In the genomic region with DNA sequence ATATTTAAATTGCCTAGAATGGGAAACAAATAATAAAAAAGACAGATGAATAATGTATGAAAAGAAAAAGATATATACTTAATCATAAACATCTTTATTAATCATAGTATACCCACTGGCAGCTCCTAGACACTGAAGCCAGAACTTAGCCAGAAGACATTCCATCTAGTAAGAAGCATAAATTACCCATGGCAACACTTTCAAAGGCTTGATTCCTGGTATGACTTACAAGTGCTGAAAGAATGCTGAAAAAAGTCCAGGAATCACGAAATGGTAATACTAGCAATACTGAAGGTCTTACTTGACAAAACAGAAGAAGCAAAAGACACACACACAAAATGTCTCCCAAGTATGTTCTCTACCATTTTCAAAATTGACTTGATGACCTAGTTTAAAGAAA, we compare ENCODE assay signal across 27 cellular contexts. TPM values are rescaled to one million over a fixed set of nuclear protein-coding genes. Genes with fewer than 3 reads are reported as not detected.
DNase-seq lines count a peak whose midpoint lies in the region; TF ChIP-seq lines count a peak whose summit lies in the region.
"Had no signal": no experiment of that assay in that cellular context is flagged by ENCODE, and none has a peak within 500 bp of the region (broad histone marks: within the 10 kb centered on the region; RNA-seq: fewer than 3 reads in every experiment).

No MANE protein-coding gene starts in this region.

- CTCF ChIA-PET in SK-N-SH (lab: Yijun Ruan, JAX), result interaction anchor here (0.8 to 4.0 kb wide), 4 partner anchors 9 to 281 kb away, joined by 3 to 11 read pairs (median 7); partner anchors contain the start of genes DOP1A and PRSS35

- H3K27me3 ChIP-seq in SK-N-SH (ENCODE audit: insufficient read depth) (no peaks in the 10 kb centered on the region), osteoblast (ENCODE audit: insufficient read depth, low read length) (no peaks in the 10 kb centered on the region)
- H3K27me3 ChIP-seq: esophagus muscularis mucosa, suprapubic skin, uterus had no signal

- H3K36me3 ChIP-seq in SK-N-SH (replicated peaks in 1 of 2; ENCODE audit: control insufficient read depth in 1 of 2, insufficient read depth in 2 of 2, low read length in 1 of 2), result peaks cover 0 to 7% of the 10 kb centered on the region in 2 experiments
- no peaks in the 10 kb centered on the region for H3K36me3 ChIP-seq in osteoblast (ENCODE audit: insufficient read depth, low read length)
- H3K36me3 ChIP-seq: suprapubic skin, uterus had no signal

- WGBS in SK-N-SH (ENCODE audit: low lambda C conversion rate), result 50% methylated on average over 1 of the region's 1 CpG

- no peak overlapping the region for H2AFZ ChIP-seq in SK-N-SH (ENCODE audit: low read depth)
- H2AFZ ChIP-seq in osteoblast (ENCODE audit: low read length), result peak overlapping the region; percentile 11

- H3F3A ChIP-seq in SK-N-SH (replicated peaks; ENCODE audit: insufficient read depth), result peaks cover 8% of the 10 kb centered on the region

- no peak for TF ChIP-seq RAD21 in SK-N-SH (IDR thresholded peaks at IDR 0.05; ENCODE audit: low read length)

- H3K79me2 ChIP-seq in SK-N-SH (ENCODE audit: insufficient read depth) (no peaks in the 10 kb centered on the region), osteoblast (ENCODE audit: insufficient read depth, low read length) (no peaks in the 10 kb centered on the region)

- H3K9me3 ChIP-seq in SK-N-SH (no peaks in the 10 kb centered on the region), osteoblast (ENCODE audit: low read depth, low read length) (no peaks in the 10 kb centered on the region)
- H3K9me3 ChIP-seq: esophagus muscularis mucosa, suprapubic skin, uterus had no signal

- H3K4me2 ChIP-seq in SK-N-SH (no peak overlapping the region), osteoblast (ENCODE audit: insufficient read depth, low read length) (no peak overlapping the region)

- no peaks in the 10 kb centered on the region; a peak in 1 of 4 replicates for H3K4me1 ChIP-seq in SK-N-SH (ENCODE audit: control insufficient read depth in 1 of 2, insufficient read depth in 2 of 2, low read depth in 1 of 2, low read length in 1 of 2)
- peaks cover 17% of the 10 kb centered on the region for H3K4me1 ChIP-seq in osteoblast (ENCODE audit: insufficient read depth, low read length)
- H3K4me1 ChIP-seq: esophagus muscularis mucosa, suprapubic skin, uterus had no signal

- H4K20me1 ChIP-seq in SK-N-SH (ENCODE audit: insufficient read depth), result no peaks in the 10 kb centered on the region
- no peaks in the 10 kb centered on the region for H4K20me1 ChIP-seq in osteoblast (ENCODE audit: insufficient read depth, low read length)

- H3K4me3 ChIP-seq in AG10803 (ENCODE audit: low read length), result no peak overlapping the region
- H3K4me3 ChIP-seq in SK-N-SH (ENCODE audit: low read depth in 2 of 2, low read length in 1 of 2), result no peak overlapping the region
- no peak overlapping the region for H3K4me3 ChIP-seq in osteoblast (ENCODE audit: insufficient read depth, low read length)
- H3K4me3 ChIP-seq: esophagus muscularis mucosa, suprapubic skin, uterus had no signal

- peak in 1 of 2 experiments; percentile 46; a peak in 1 of 4 replicates for TF ChIP-seq EP300 in SK-N-SH (IDR thresholded peaks at IDR 0.05; ENCODE audit: borderline replicate concordance in 1 of 2, low read depth in 1 of 2, low read length in 1 of 2)

- POLR2A ChIA-PET in SK-N-SH (lab: Yijun Ruan, JAX), result no interaction called here

- TF ChIP-seq CTCF in AG10803 (conservative IDR thresholded peaks at IDR 0.05; ENCODE audit: low read length) (no peak), SK-N-SH (IDR thresholded peaks at IDR 0.05) (no peak), osteoblast (IDR thresholded peaks at IDR 0.05; ENCODE audit: extremely low read depth, low read depth, low read length) (no peak)

- no peak overlapping the region for H3K9ac ChIP-seq in SK-N-SH

- H3K27ac ChIP-seq in SK-N-SH (ENCODE audit: low read depth in 2 of 2, low read length in 1 of 2) (no peak overlapping the region), osteoblast (ENCODE audit: low read depth, low read length) (no peak overlapping the region)
- H3K27ac ChIP-seq: esophagus muscularis mucosa, suprapubic skin, uterus had no signal

- peak; percentile 90 for DNase-seq in AG10803 (ENCODE audit: low read depth)
- DNase-seq in SK-N-SH, result no peak
- DNase-seq in fibroblast of gingiva (ENCODE audit: low read depth), result peak; percentile 91
- peak; percentile 68 for DNase-seq in osteoblast (ENCODE audit: insufficient read length, low spot score, missing footprints)
- DNase-seq in kidney glomerular epithelial cell (lab: John Stamatoyannopoulos, UW), result no peak
- no peak for DNase-seq in DMS153 treated with DMSO at 0.1 percent for 48 hours (lab: John Stamatoyannopoulos, UW; ENCODE audit: unreplicated experiment)
- DNase-seq in iPS-NIHi7 (ENCODE audit: extremely low spot score), result no peak
- DNase-seq in T-helper 9 cell, result no peak
- DNase-seq: activated B cell treated with CpG ODN at 0.5 μM for 24 hours; activated CD4-positive, alpha-beta memory T cell treated with anti-CD3 and anti-CD28 coated beads for 36 hours; activated gamma-delta T cell treated with Interleukin-2 at 50 U/mL for 16 hours; amygdala; CD8-positive, alpha-beta memory T cell; cerebellar nuclear complex; DMS79 treated with DMSO at 0.1 percent for 48 hours; effector memory CD4-positive, alpha-beta T cell; hippocampal formation; Kasumi-1; mammary epithelial cell; NCI-H1092; NCI-H2081 treated with DMSO at 0.1 percent for 48 hours; NCI-H524 treated with DMSO at 0.1 percent for 48 hours; nucleus accumbens; right cardiac atrium; uterus had no signal

- H3K9me2 ChIP-seq in SK-N-SH, result no peaks in the 10 kb centered on the region

TF ChIP-seq in SK-N-SH, 30 proteins besides CTCF, POLR2A, EP300 and RAD21:
- TF ChIP-seq GATA2 (CRISPR knock-in tag; IDR thresholded peaks at IDR 0.05) (no peak), PBX3 (IDR thresholded peaks at IDR 0.05) (peak; percentile 80), JUND (IDR thresholded peaks at IDR 0.05) (peak; percentile 43), TCF12 (IDR thresholded peaks at IDR 0.05) (peak; percentile 73), NFIC (IDR thresholded peaks at IDR 0.05; ENCODE audit: borderline replicate concordance) (peak; percentile 60), FOSL2 (IDR thresholded peaks at IDR 0.05; ENCODE audit: borderline replicate concordance, low read depth) (0 out of 2 replicates have a peak, but pooled peaks have one; percentile 3), MXI1 (IDR thresholded peaks at IDR 0.05; ENCODE audit: low read depth, low read length) (no peak), FOXM1 (IDR thresholded peaks at IDR 0.05; ENCODE audit: low read depth) (no peak)

RNA-seq across cellular contexts. Expression of gene RWDD2A, which starts 38.0 kb away (rescaled TPM):
- 3.4 and 5.8 TPM in 2 replicates for polyA plus RNA-seq in SK-N-SH (2012; rRNA removed)
- polyA plus RNA-seq in SK-N-SH (2012; cell fraction: cytosol; rRNA removed), result 4.3 and 4.9 TPM in 2 replicates
- 6.1 and 12.4 TPM in 2 replicates for polyA plus RNA-seq in SK-N-SH (2012; cell fraction: nucleus; rRNA removed)
- total RNA-seq in osteoblast, result 5.4 and 6.5 TPM in 2 replicates

RNA-seq across cellular contexts. Expression of gene PGM3, which starts 38.1 kb away (rescaled TPM):
- 24.2 and 30.2 TPM in 2 replicates for polyA plus RNA-seq in SK-N-SH (2012; rRNA removed)
- 28.8 and 30.9 TPM in 2 replicates for polyA plus RNA-seq in SK-N-SH (2012; cell fraction: cytosol; rRNA removed)
- polyA plus RNA-seq in SK-N-SH (2012; cell fraction: nucleus; rRNA removed), result 23.1 and 46.3 TPM in 2 replicates
- total RNA-seq in osteoblast, result 85.5 and 93.0 TPM in 2 replicates

Comparison
In these comparisons a context has a peak if more than half of its experiments do, and no peak if none do; other contexts are left out.
1. DNase-seq: peak in AG10803 (single experiment), fibroblast of gingiva (single experiment) and osteoblast (single experiment); none in SK-N-SH (single experiment), kidney glomerular epithelial cell (single experiment), DMS153 treated with DMSO at 0.1 percent for 48 hours (single experiment), iPS-NIHi7 (single experiment) and T-helper 9 cell (single experiment).